ENCODE assay signal across 1 cellular context in genomic region chr1:28640766-28641165, GRCh38.
TF ChIP-seq lines count a peak whose summit lies in the region.

No MANE protein-coding gene starts in this region.

TF ChIP-seq in HCT116, 20 proteins besides CTCF, POLR2A, EP300 and RAD21 (continued from another document):
- TF ChIP-seq ZBTB33 (IDR thresholded peaks at IDR 0.05; ENCODE audit: extremely low read depth, insufficient replicate concordance, low read length) = no peak
- TF ChIP-seq SRF (IDR thresholded peaks at IDR 0.05; ENCODE audit: low read depth) = no peak
- no peak for TF ChIP-seq EZH2 (IDR thresholded peaks at IDR 0.05)
- TF ChIP-seq CBX3 (IDR thresholded peaks at IDR 0.05; ENCODE audit: low read depth) = no peak
- no peak for TF ChIP-seq TCF7L2 (IDR thresholded peaks at IDR 0.05; ENCODE audit: borderline replicate concordance, extremely low read depth, insufficient read depth, insufficient read length)
- TF ChIP-seq FOSL1 (IDR thresholded peaks at IDR 0.05; ENCODE audit: low read depth) = no peak
- TF ChIP-seq ELF1 (IDR thresholded peaks at IDR 0.05; ENCODE audit: borderline replicate concordance, low read depth) = no peak
- TF ChIP-seq EZH2phosphoT487 (IDR thresholded peaks at IDR 0.05; ENCODE audit: borderline replicate concordance) = no peak
- no peak for TF ChIP-seq YY1 (IDR thresholded peaks at IDR 0.05; ENCODE audit: extremely low read depth, insufficient replicate concordance, low read depth, low read length)
- no peak for TF ChIP-seq ZNF274 (IDR thresholded peaks at IDR 0.05; ENCODE audit: low read depth, low read length)
